Comparison of ENCODE assay signal across 1 cellular context in the genomic region with DNA sequence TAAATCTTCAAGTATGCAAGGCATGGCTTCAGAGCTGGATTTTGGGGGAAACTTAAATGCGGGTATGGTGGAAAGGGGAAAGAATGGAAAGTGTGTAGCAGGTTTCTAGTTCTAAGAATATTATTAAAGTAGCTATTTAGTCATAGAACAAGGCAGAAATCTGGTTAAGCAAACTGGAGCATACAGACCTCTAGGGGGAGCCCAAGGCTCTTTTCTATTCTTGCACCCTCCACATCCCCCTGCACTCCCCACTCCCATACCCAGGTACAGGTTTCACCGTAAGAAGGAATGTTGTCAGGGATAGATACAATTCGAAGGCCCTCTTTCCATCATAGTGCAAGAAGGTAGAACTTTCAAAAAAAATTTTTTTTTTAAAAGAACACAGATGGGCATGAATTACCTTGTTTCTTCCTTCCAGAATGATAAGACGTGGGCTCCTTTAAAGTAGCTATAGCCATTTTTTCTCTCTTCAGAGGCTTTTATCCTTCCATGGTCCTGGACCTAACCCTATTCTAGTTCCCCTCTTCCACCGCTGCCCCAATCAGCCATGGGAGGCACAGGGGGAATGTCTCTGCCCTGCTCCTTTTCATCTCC.
TF ChIP-seq lines count a peak whose summit lies in the region.

No MANE protein-coding gene starts in this region.

TF ChIP-seq in K562, 482 proteins besides CTCF, POLR2A, EP300 and RAD21 (continued from another document):
- TF ChIP-seq SMC3 (conservative IDR thresholded peaks at IDR 0.05; ENCODE audit: insufficient read depth, low read depth, low read length): peak; percentile 59
- no peak for TF ChIP-seq ZKSCAN1 (IDR thresholded peaks at IDR 0.05; ENCODE audit: low read depth, low read length)
- TF ChIP-seq DIDO1 (tag; IDR thresholded peaks at IDR 0.05; ENCODE audit: low read depth): no peak
- TF ChIP-seq GABPB1 (CRISPR knock-in tag; IDR thresholded peaks at IDR 0.05): no peak
- TF ChIP-seq ZBTB12 (CRISPR knock-in tag; IDR thresholded peaks at IDR 0.05): no peak
- no peak for TF ChIP-seq YBX1 (IDR thresholded peaks at IDR 0.05)
- no peak for TF ChIP-seq IFI16 (CRISPR knock-in tag; IDR thresholded peaks at IDR 0.05)
- no peak for TF ChIP-seq ZNF785 (CRISPR knock-in tag; IDR thresholded peaks at IDR 0.05)
- TF ChIP-seq, protein P1, sequence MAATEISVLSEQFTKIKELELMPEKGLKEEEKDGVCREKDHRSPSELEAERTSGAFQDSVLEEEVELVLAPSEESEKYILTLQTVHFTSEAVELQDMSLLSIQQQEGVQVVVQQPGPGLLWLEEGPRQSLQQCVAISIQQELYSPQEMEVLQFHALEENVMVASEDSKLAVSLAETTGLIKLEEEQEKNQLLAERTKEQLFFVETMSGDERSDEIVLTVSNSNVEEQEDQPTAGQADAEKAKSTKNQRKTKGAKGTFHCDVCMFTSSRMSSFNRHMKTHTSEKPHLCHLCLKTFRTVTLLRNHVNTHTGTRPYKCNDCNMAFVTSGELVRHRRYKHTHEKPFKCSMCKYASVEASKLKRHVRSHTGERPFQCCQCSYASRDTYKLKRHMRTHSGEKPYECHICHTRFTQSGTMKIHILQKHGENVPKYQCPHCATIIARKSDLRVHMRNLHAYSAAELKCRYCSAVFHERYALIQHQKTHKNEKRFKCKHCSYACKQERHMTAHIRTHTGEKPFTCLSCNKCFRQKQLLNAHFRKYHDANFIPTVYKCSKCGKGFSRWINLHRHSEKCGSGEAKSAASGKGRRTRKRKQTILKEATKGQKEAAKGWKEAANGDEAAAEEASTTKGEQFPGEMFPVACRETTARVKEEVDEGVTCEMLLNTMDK (IDR thresholded peaks at IDR 0.05; ENCODE audit: borderline replicate concordance, insufficient read depth, low read depth, low read length, poor library complexity, severe bottlenecking): peak; percentile 30
- 0 out of 2 replicates have a peak, but pooled peaks have one; percentile 30 for TF ChIP-seq ZNF165 (CRISPR knock-in tag; IDR thresholded peaks at IDR 0.05; ENCODE audit: borderline replicate concordance)
- TF ChIP-seq, protein P2, sequence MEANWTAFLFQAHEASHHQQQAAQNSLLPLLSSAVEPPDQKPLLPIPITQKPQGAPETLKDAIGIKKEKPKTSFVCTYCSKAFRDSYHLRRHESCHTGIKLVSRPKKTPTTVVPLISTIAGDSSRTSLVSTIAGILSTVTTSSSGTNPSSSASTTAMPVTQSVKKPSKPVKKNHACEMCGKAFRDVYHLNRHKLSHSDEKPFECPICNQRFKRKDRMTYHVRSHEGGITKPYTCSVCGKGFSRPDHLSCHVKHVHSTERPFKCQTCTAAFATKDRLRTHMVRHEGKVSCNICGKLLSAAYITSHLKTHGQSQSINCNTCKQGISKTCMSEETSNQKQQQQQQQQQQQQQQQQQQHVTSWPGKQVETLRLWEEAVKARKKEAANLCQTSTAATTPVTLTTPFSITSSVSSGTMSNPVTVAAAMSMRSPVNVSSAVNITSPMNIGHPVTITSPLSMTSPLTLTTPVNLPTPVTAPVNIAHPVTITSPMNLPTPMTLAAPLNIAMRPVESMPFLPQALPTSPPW (CRISPR knock-in tag; IDR thresholded peaks at IDR 0.05): peak; percentile 43
- TF ChIP-seq SP2 (IDR thresholded peaks at IDR 0.05; ENCODE audit: extremely low read depth, low read depth, low read length, poor library complexity, severe bottlenecking): no peak
- TF ChIP-seq HMBOX1 (IDR thresholded peaks at IDR 0.05): peak; percentile 39; the same call in 1 of the 2 replicates
